9 cellular contexts compared by ENCODE assay signal in genomic region chr4:112510191-112510467, GRCh38. TPM values are rescaled to one million over a fixed set of nuclear protein-coding genes. Genes with fewer than 3 reads are reported as not detected.
DNase-seq lines count a peak whose midpoint lies in the region; ATAC-seq lines count a peak whose summit lies in the region.
"Had no signal": no experiment of that assay in that cellular context is flagged by ENCODE, and none has a peak within 500 bp of the region (broad histone marks: within the 10 kb centered on the region; RNA-seq: fewer than 3 reads in every experiment).

No MANE protein-coding gene starts in this region.

- peak overlapping the region; percentile 19 for H3K4me3 ChIP-seq in skeletal muscle cell (ENCODE audit: low read depth, low read length)

- DNase-seq in NCI-H1092 treated with DMSO at 0.1 percent for 48 hours (lab: John Stamatoyannopoulos, UW), result peak; percentile 62
- no peak for DNase-seq in NCI-H1092 (lab: John Stamatoyannopoulos, UW)
- no peak for DNase-seq in effector memory CD8-positive, alpha-beta T cell
- DNase-seq in skeletal muscle cell (ENCODE audit: low read depth), result no peak
- no peak for DNase-seq in NCI-H2171 (lab: John Stamatoyannopoulos, UW)
- no peak for DNase-seq in middle frontal gyrus (ENCODE audit: extremely low spot score, low spot score)
- DNase-seq in NCI-H2196 treated with DMSO at 0.1 percent for 48 hours (lab: John Stamatoyannopoulos, UW; ENCODE audit: unreplicated experiment), result no peak
- DNase-seq: 8988T had no signal

- H3K4me1 Mint-ChIP-seq in IgD-negative memory B cell, result peaks cover 16 to 42% (median 30%) of the 10 kb centered on the region in 3 donors
- H3K4me1 Mint-ChIP-seq in effector memory CD8-positive, alpha-beta T cell (ENCODE audit: low read depth in 2 of 2), result peaks cover 19 to 25% of the 10 kb centered on the region in 2 donors

- H3K4me3 Mint-ChIP-seq in IgD-negative memory B cell, result peak overlapping the region; percentile 44 to 83 (median 62)
- peak overlapping the region; percentile 54 to 66 for H3K4me3 Mint-ChIP-seq in effector memory CD8-positive, alpha-beta T cell

- no peaks in the 10 kb centered on the region for H3K36me3 Mint-ChIP-seq in IgD-negative memory B cell
- H3K36me3 Mint-ChIP-seq in effector memory CD8-positive, alpha-beta T cell (ENCODE audit: insufficient read depth), result peaks cover 5% of the 10 kb centered on the region

- H3K27ac Mint-ChIP-seq in IgD-negative memory B cell, result peak overlapping the region in 2 of 3 donors; percentile 74 to 85
- H3K27ac Mint-ChIP-seq in effector memory CD8-positive, alpha-beta T cell, result no peak overlapping the region

- H3K9me3 Mint-ChIP-seq in IgD-negative memory B cell, result peaks cover 0 to 8% (median 0%) of the 10 kb centered on the region in 3 donors
- no peaks in the 10 kb centered on the region for H3K9me3 Mint-ChIP-seq in effector memory CD8-positive, alpha-beta T cell

- peaks cover 74% of the 10 kb centered on the region for H3K27me3 Mint-ChIP-seq in IgD-negative memory B cell
- H3K27me3 Mint-ChIP-seq in effector memory CD8-positive, alpha-beta T cell, result peaks cover 86 to 98% of the 10 kb centered on the region in 2 donors

- ATAC-seq in effector memory CD8-positive, alpha-beta T cell (replicated peaks), result peak; percentile 44

RNA-seq across cellular contexts. Expression of gene NEUROG2, which starts 5.9 kb away (rescaled TPM):
- not detected for polyA plus RNA-seq in IgD-negative memory B cell

Comparison
In these comparisons a context has a peak if more than half of its experiments do, and no peak if none do; other contexts are left out.
1. H3K27ac Mint-ChIP-seq: peak in IgD-negative memory B cell (2 of 3); none in effector memory CD8-positive, alpha-beta T cell (0 of 2).